ENCODE assay signal across 8 cellular contexts in the genomic region with DNA sequence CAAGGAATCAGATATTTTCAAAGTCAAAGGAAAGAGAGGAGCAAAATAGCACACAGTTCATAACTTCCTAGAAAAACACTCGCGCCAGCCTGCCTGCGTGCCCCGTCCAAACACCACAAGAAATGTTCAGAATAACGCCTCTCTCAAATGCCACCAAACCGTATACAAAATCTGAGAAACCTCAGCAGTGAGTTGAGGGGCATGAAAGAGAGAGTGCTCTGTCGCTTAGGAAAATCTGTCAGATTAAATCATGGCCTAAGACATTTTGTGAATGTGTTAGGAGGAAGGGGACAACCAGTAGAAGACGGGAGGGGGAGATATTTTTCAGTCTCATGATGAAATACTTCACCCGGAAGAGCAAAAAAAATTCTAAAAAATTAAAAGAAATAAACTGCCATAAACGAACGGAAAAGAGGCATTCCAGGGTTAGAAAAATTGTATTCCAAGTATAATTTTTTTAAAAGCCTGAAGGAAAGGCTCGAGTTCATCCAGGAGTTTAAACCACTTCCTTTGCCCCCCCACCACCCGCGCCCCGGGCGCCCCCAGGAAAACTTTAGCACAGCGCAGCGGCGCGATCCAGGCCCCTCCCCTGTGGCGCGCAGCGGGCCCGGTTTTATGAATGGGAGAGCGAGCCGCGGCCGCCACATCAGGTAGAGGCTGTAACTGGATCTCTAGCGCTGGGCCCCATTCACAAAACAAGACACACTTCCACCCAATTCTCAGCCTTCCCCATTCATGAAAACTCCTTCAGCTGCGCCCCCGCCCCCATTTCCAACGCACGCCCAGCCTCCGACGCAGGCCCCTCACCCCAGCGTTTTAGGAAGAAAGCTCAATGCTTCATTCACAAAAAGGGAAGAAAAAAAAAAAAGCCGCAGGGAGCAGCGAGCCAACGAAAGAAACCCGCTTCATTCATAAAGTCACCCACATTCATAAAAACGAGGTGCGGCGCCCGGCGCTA. TPM values are rescaled to one million over a fixed set of nuclear protein-coding genes. Genes with fewer than 3 reads are reported as not detected.
A peak's percentile ranks its signal among the peaks of the same experiment; 100 is the strongest.
DNase-seq lines count a peak whose midpoint lies in the region; ATAC-seq, FAIRE-seq and TF ChIP-seq lines count a peak whose summit lies in the region.

No MANE protein-coding gene starts in this region.

- DNase-seq in DMS153 treated with DMSO at 0.1 percent for 48 hours (lab: John Stamatoyannopoulos, UW; ENCODE audit: unreplicated experiment) (peak; percentile 56), HPDE6-E6E7 (ENCODE audit: extremely low spot score) (peak; percentile 60), NCI-H748 treated with DMSO at 0.1 percent for 48 hours (lab: John Stamatoyannopoulos, UW) (peak; percentile 45), endothelial cell of umbilical vein (ENCODE audit: low read depth, low spot score) (peak; percentile 74), memory B cell (ENCODE audit: low spot score in 2 of 2) (peak in 1 of 2 donors; percentile 34)
- peak; percentile 64 for DNase-seq in activated CD8-positive, alpha-beta T cell treated with anti-CD3 and anti-CD28 coated beads for 36 hours
- DNase-seq in stimulated activated naive CD4-positive, alpha-beta T cell (lab: John Stamatoyannopoulos, UW) = peak in 5 of 6 experiments; percentile 8 to 40 (median 30)

- H3K4me2 ChIP-seq in endothelial cell of umbilical vein (ENCODE audit: insufficient read depth, low read length) = peak overlapping the region; percentile 70

- H3K4me1 Mint-ChIP-seq in activated CD8-positive, alpha-beta T cell treated with anti-CD3 and anti-CD28 coated beads for 36 hours (ENCODE audit: low read depth) = peaks cover 36% of the 10 kb centered on the region
- peaks cover 30% of the 10 kb centered on the region for H3K4me1 Mint-ChIP-seq in memory B cell

- no peaks in the 10 kb centered on the region for H3K36me3 ChIP-seq in endothelial cell of umbilical vein (ENCODE audit: control insufficient read depth in 2 of 2, extremely low read depth in 1 of 2, insufficient read depth in 2 of 2, low read length in 2 of 2)

- intact Hi-C loops in activated CD8-positive, alpha-beta T cell treated with anti-CD3 and anti-CD28 coated beads for 36 hours (cut with micrococcal nuclease) = loop anchor here (5.0 to 10.0 kb wide), 2 partner anchors 45 to 137 kb away; no protein-coding TSS in a partner anchor
- intact Hi-C loops in endothelial cell of umbilical vein (cut with micrococcal nuclease) = loop anchor here (2.0 to 10.0 kb wide), 9 partner anchors 63 to 1030 kb away; partner anchors contain the start of genes CRYGS, EIF4A2, RPL39L and SENP2

- peak overlapping the region; percentile 58 to 95 (median 67) for H3K4me3 ChIP-seq in endothelial cell of umbilical vein (replicated peaks in 1 of 3; ENCODE audit: insufficient read depth in 1 of 3, low read depth in 1 of 3, low read length in 3 of 3)

- peaks cover 18% of the 10 kb centered on the region for H3K4me1 ChIP-seq in endothelial cell of umbilical vein (ENCODE audit: control insufficient read depth, extremely low read depth, insufficient read depth, low read length)

- H3K9ac ChIP-seq in endothelial cell of umbilical vein (replicated peaks; ENCODE audit: extremely low read depth, insufficient read depth, low read length) = peak overlapping the region; percentile 78

- CTCF ChIA-PET in activated CD8-positive, alpha-beta T cell treated with anti-CD3 and anti-CD28 coated beads for 36 hours (lab: Charles Lee) = interaction anchor here (1.0 to 3.2 kb wide), 3 partner anchors 134 to 433 kb away, joined by 3 to 9 read pairs (median 3); no protein-coding TSS in a partner anchor
- CTCF ChIA-PET in endothelial cell of umbilical vein (lab: Charles Lee) = interaction anchor here (0.6 to 3.4 kb wide), 7 partner anchors 8 to 463 kb away, joined by 3 to 13 read pairs (median 3); partner anchors contain the start of gene DNAJB11

- no peaks in the 10 kb centered on the region for H3K36me3 Mint-ChIP-seq in activated CD8-positive, alpha-beta T cell treated with anti-CD3 and anti-CD28 coated beads for 36 hours (ENCODE audit: low read depth)
- no peaks in the 10 kb centered on the region for H3K36me3 Mint-ChIP-seq in memory B cell

- no peaks in the 10 kb centered on the region for H3K9me1 ChIP-seq in endothelial cell of umbilical vein (replicated peaks; ENCODE audit: control insufficient read depth, extremely low read depth, insufficient read depth, low read length)

- H3K9me3 ChIP-seq in endothelial cell of umbilical vein (replicated peaks; ENCODE audit: control insufficient read depth, insufficient read depth, low read length) = no peaks in the 10 kb centered on the region

- H3K9me3 Mint-ChIP-seq in activated CD8-positive, alpha-beta T cell treated with anti-CD3 and anti-CD28 coated beads for 36 hours = no peaks in the 10 kb centered on the region
- H3K9me3 Mint-ChIP-seq in memory B cell = no peaks in the 10 kb centered on the region

- TSS peak; percentile 38 for BruUV-seq in endothelial cell of umbilical vein (replicated peaks; lab: Mats Ljungman, UMichigan)

- dilution Hi-C loops in endothelial cell of umbilical vein (cut with MboI; ENCODE audit: extremely low pct_ligation_motif_present, low sequenced_read_pairs) = no loop called here

- peak overlapping the region; percentile 40 for H3K27ac ChIP-seq in endothelial cell of umbilical vein (ENCODE audit: insufficient read depth, low read depth, low read length)

- FAIRE-seq in endothelial cell of umbilical vein (lab: Jason Lieb, UNC) = peak; percentile 48

- peak overlapping the region; percentile 80 for H2AFZ ChIP-seq in endothelial cell of umbilical vein (ENCODE audit: low read depth, low read length)

- H3K27me3 Mint-ChIP-seq in activated CD8-positive, alpha-beta T cell treated with anti-CD3 and anti-CD28 coated beads for 36 hours = peaks cover 73% of the 10 kb centered on the region
- peaks cover 14% of the 10 kb centered on the region for H3K27me3 Mint-ChIP-seq in memory B cell

- peak overlapping the region; percentile 89 for H3K4me3 Mint-ChIP-seq in activated CD8-positive, alpha-beta T cell treated with anti-CD3 and anti-CD28 coated beads for 36 hours
- peak overlapping the region; percentile 94 for H3K4me3 Mint-ChIP-seq in memory B cell

- no peak for TF ChIP-seq CTCF in activated CD8-positive, alpha-beta T cell treated with anti-CD3 and anti-CD28 coated beads for 36 hours (IDR thresholded peaks at IDR 0.05)
- no peak for TF ChIP-seq CTCF in endothelial cell of umbilical vein (IDR thresholded peaks at IDR 0.05; ENCODE audit: extremely low read depth in 1 of 2, insufficient read depth in 1 of 2, low read depth in 1 of 2, low read length in 2 of 2)

- H3K27ac Mint-ChIP-seq in activated CD8-positive, alpha-beta T cell treated with anti-CD3 and anti-CD28 coated beads for 36 hours = no peak overlapping the region
- peak overlapping the region; percentile 21 for H3K27ac Mint-ChIP-seq in memory B cell

- H3K27me3 ChIP-seq in endothelial cell of umbilical vein (ENCODE audit: control insufficient read depth in 2 of 2, insufficient read depth in 2 of 2, low read length in 2 of 2) = peaks cover 3 to 6% of the 10 kb centered on the region in 2 experiments

- TF ChIP-seq POLR2A in endothelial cell of umbilical vein (IDR thresholded peaks at IDR 0.05; ENCODE audit: low read depth, low read length) = peak; percentile 51
- TF ChIP-seq POLR2A in GM18505 (IDR thresholded peaks at IDR 0.05; ENCODE audit: borderline replicate concordance, extremely low read depth, insufficient read depth, insufficient read length) = no peak

- H4K20me1 ChIP-seq in endothelial cell of umbilical vein (replicated peaks; ENCODE audit: control insufficient read depth, extremely low read depth, insufficient read depth, low read length) = no peaks in the 10 kb centered on the region

- no peak for ATAC-seq in activated CD8-positive, alpha-beta T cell treated with anti-CD3 and anti-CD28 coated beads for 36 hours
- ATAC-seq in memory B cell (ENCODE audit: low read depth) (peak; percentile 14), GM18505 (IDR thresholded peaks at IDR 0.05; ENCODE audit: unreplicated experiment) (no peak)

- peaks cover 29% of the 10 kb centered on the region for H3K79me2 ChIP-seq in endothelial cell of umbilical vein (ENCODE audit: control insufficient read depth, insufficient read depth, low read length)

- POLR2A ChIA-PET in activated CD8-positive, alpha-beta T cell treated with anti-CD3 and anti-CD28 coated beads for 36 hours (lab: Charles Lee) = interaction anchor here (0.8 to 1.2 kb wide), 2 partner anchors 16 to 171 kb away, joined by 3 to 4 read pairs; no protein-coding TSS in a partner anchor
- POLR2A ChIA-PET in endothelial cell of umbilical vein (lab: Charles Lee) = interaction anchor here (1.2 to 2.1 kb wide), 3 partner anchors 9 to 463 kb away, joined by 4 to 15 read pairs (median 9); partner anchors contain the start of genes DNAJB11 and TRA2B

TF ChIP-seq in endothelial cell of umbilical vein, 7 proteins besides CTCF, POLR2A, EP300 and RAD21:
- no peak for TF ChIP-seq EZH2 (IDR thresholded peaks at IDR 0.05; ENCODE audit: borderline replicate concordance, low read depth, low read length, severe bottlenecking)
- peak; percentile 28 for TF ChIP-seq POLR2AphosphoS5 (IDR thresholded peaks at IDR 0.05; ENCODE audit: insufficient read depth, low read depth, low read length)
TF ChIP-seq in endothelial cell of umbilical vein: peak in this region for 1.

RNA-seq across cellular contexts. Expression of gene ETV5, which starts 1.5 kb away (rescaled TPM):
- 1 to 10 TPM in 1 of 2 experiments, under 1 TPM in 1; 0.68 to 1.4 TPM for total RNA-seq in activated CD8-positive, alpha-beta T cell treated with anti-CD3 and anti-CD28 coated beads for 36 hours
- total RNA-seq in endothelial cell of umbilical vein = 40.9 and 43.4 TPM in 2 replicates
- polyA plus RNA-seq in endothelial cell of umbilical vein = 6.9 and 8.8 TPM in 2 replicates
- polyA plus RNA-seq in endothelial cell of umbilical vein (2011; cell fraction: cytosol; rRNA removed) = 10.6 and 12.8 TPM in 2 replicates
- 12.2 and 17.7 TPM in 2 replicates for polyA plus RNA-seq in endothelial cell of umbilical vein (2011; cell fraction: nucleus; rRNA removed)
- polyA plus RNA-seq in endothelial cell of umbilical vein (2012) = 25.6 and 35.6 TPM in 2 replicates
- 14.2 and 18.0 TPM in 2 replicates for polyA minus RNA-seq in endothelial cell of umbilical vein
- 2.9 TPM for polyA minus RNA-seq in endothelial cell of umbilical vein (2011; cell fraction: cytosol; rRNA and poly(A)+ RNA removed)
- polyA minus RNA-seq in endothelial cell of umbilical vein (2011; cell fraction: nucleus; rRNA and poly(A)+ RNA removed) = 12.3 and 18.7 TPM in 2 replicates

Comparison
In these comparisons a context has a peak if more than half of its experiments do, and no peak if none do; other contexts are left out.
1. RNA of gene ETV5, which starts 1.5 kb away (total RNA-seq): 40.9 to 43.4 TPM in endothelial cell of umbilical vein; 0.68 to 1.4 TPM in activated CD8-positive, alpha-beta T cell treated with anti-CD3 and anti-CD28 coated beads for 36 hours; every median in the first group is over 10 times any median in the second.